Comparison of ENCODE assay signal across 22 cellular contexts in genomic region chrX:27307546-27307945, GRCh38.
"Had no signal": no experiment of that assay in that cellular context is flagged by ENCODE, and none has a peak within 500 bp of the region (broad histone marks: within the 10 kb centered on the region; RNA-seq: fewer than 3 reads in every experiment).

No MANE protein-coding gene starts in this region.

- H3K27me3 ChIP-seq: ascending aorta, cardiac muscle cell had no signal

- H3K27ac ChIP-seq: ascending aorta, cardiac muscle cell, KMS-11, SK-N-MC had no signal

- H3K4me1 ChIP-seq: ascending aorta had no signal

- ATAC-seq: activated CD8-positive, alpha-beta memory T cell treated with anti-CD3 and anti-CD28 coated beads, Interleukin-2, amount 10 ng/mL, durations not matched to agents 7 days and 5 days; activated naive CD4-positive, alpha-beta T cell treated with anti-CD3 and anti-CD28 coated beads, Interleukin-2, amount 50 U/mL, for 72 hours; activated naive CD8-positive, alpha-beta T cell treated with anti-CD3 and anti-CD28 coated beads, Interleukin-2, amount 50 U/mL, for 24 hours; activated T-cell treated with anti-CD3 and anti-CD28 coated beads, Interleukin-2, amount 50 U/mL, for 4 hours; PC-3; T-cell had no signal

- DNase-seq: activated B cell treated with CpG ODN at 0.5 μM for 24 hours; activated CD4-positive, alpha-beta T cell treated with anti-CD3 and anti-CD28 coated beads for 1 hour; activated CD4-positive, alpha-beta T cell treated with anti-CD3 and anti-CD28 coated beads, Interleukin-2, amount 10 ng/mL, durations not matched to agents 24 days and 14 days; activated CD4-positive, alpha-beta T cell treated with anti-CD3 and anti-CD28 coated beads, Interleukin-2, amount 50 U/mL, for 48 hours; activated CD8-positive, alpha-beta memory T cell treated with anti-CD3 and anti-CD28 coated beads, Interleukin-2, amount 10 ng/mL, durations not matched to agents 7 days and 5 days; activated effector memory CD4-positive, alpha-beta T cell treated with anti-CD3 and anti-CD28 coated beads, Interleukin-2, amount 50 U/mL, for 16 hours; activated naive CD4-positive, alpha-beta T cell treated with Interleukin-2 at 50 U/mL for 16 hours; activated naive CD8-positive, alpha-beta T cell treated with anti-CD3 and anti-CD28 coated beads, Interleukin-2, amount 50 U/mL, for 24 hours; activated T-cell treated with anti-CD3 and anti-CD28 coated beads, Interleukin-2, amount 50 U/mL, for 4 hours; amniotic stem cell; NCI-H1092; NCI-H1930; PC-3; T-cell; T-helper 2 cell; T1000 had no signal

- H3K4me3 Mint-ChIP-seq: activated B cell treated with CpG ODN at 0.5 μM for 24 hours; activated CD4-positive, alpha-beta T cell treated with anti-CD3 and anti-CD28 coated beads, Interleukin-2, amount 10 ng/mL, durations not matched to agents 24 days and 14 days; activated CD8-positive, alpha-beta memory T cell treated with anti-CD3 and anti-CD28 coated beads, Interleukin-2, amount 10 ng/mL, durations not matched to agents 7 days and 5 days; activated naive CD8-positive, alpha-beta T cell treated with anti-CD3 and anti-CD28 coated beads, Interleukin-2, amount 50 U/mL, for 24 hours; activated T-cell treated with anti-CD3 and anti-CD28 coated beads, Interleukin-2, amount 50 U/mL, for 4 hours; brain; T-cell had no signal

- H3K9me3 ChIP-seq: ascending aorta had no signal

- H3K27me3 Mint-ChIP-seq: activated B cell treated with CpG ODN at 0.5 μM for 24 hours; activated CD4-positive, alpha-beta T cell treated with anti-CD3 and anti-CD28 coated beads, Interleukin-2, amount 10 ng/mL, durations not matched to agents 24 days and 14 days; activated CD8-positive, alpha-beta memory T cell treated with anti-CD3 and anti-CD28 coated beads, Interleukin-2, amount 10 ng/mL, durations not matched to agents 7 days and 5 days; activated naive CD8-positive, alpha-beta T cell treated with anti-CD3 and anti-CD28 coated beads, Interleukin-2, amount 50 U/mL, for 24 hours; T-cell had no signal

- H3K4me1 Mint-ChIP-seq: activated B cell treated with CpG ODN at 0.5 μM for 24 hours; activated CD4-positive, alpha-beta T cell treated with anti-CD3 and anti-CD28 coated beads, Interleukin-2, amount 10 ng/mL, durations not matched to agents 24 days and 14 days; activated CD8-positive, alpha-beta memory T cell treated with anti-CD3 and anti-CD28 coated beads, Interleukin-2, amount 10 ng/mL, durations not matched to agents 7 days and 5 days; activated naive CD8-positive, alpha-beta T cell treated with anti-CD3 and anti-CD28 coated beads, Interleukin-2, amount 50 U/mL, for 24 hours; brain; T-cell had no signal

- H3K9me3 Mint-ChIP-seq: activated CD4-positive, alpha-beta T cell treated with anti-CD3 and anti-CD28 coated beads, Interleukin-2, amount 10 ng/mL, durations not matched to agents 24 days and 14 days; activated naive CD8-positive, alpha-beta T cell treated with anti-CD3 and anti-CD28 coated beads, Interleukin-2, amount 50 U/mL, for 24 hours had no signal

- H3K27ac Mint-ChIP-seq: activated B cell treated with CpG ODN at 0.5 μM for 24 hours; activated CD4-positive, alpha-beta T cell treated with anti-CD3 and anti-CD28 coated beads, Interleukin-2, amount 10 ng/mL, durations not matched to agents 24 days and 14 days; activated CD8-positive, alpha-beta memory T cell treated with anti-CD3 and anti-CD28 coated beads, Interleukin-2, amount 10 ng/mL, durations not matched to agents 7 days and 5 days; activated naive CD4-positive, alpha-beta T cell treated with anti-CD3 and anti-CD28 coated beads, Interleukin-2, amount 50 U/mL, for 72 hours; activated naive CD8-positive, alpha-beta T cell treated with anti-CD3 and anti-CD28 coated beads, Interleukin-2, amount 50 U/mL, for 24 hours; brain; T-cell had no signal

- H3K36me3 Mint-ChIP-seq: activated CD8-positive, alpha-beta memory T cell treated with anti-CD3 and anti-CD28 coated beads, Interleukin-2, amount 10 ng/mL, durations not matched to agents 7 days and 5 days; activated naive CD4-positive, alpha-beta T cell treated with anti-CD3 and anti-CD28 coated beads, Interleukin-2, amount 50 U/mL, for 72 hours; brain; T-cell had no signal

- H3K36me3 ChIP-seq: ascending aorta, cardiac muscle cell had no signal

- H3K4me2 ChIP-seq: KMS-11 had no signal

- H3K4me3 ChIP-seq: ascending aorta, cardiac muscle cell, SK-N-MC had no signal
